In genomic region chr6:136289327-136289578, GRCh38 we compare ENCODE assay signal across 8 cellular contexts. TPM values are rescaled to one million over a fixed set of nuclear protein-coding genes. Genes with fewer than 3 reads are reported as not detected.
DNase-seq lines count a peak whose midpoint lies in the region; ATAC-seq and TF ChIP-seq lines count a peak whose summit lies in the region.

No MANE protein-coding gene starts in this region.

- H3K27me3 Mint-ChIP-seq in activated CD4-positive, alpha-beta T cell treated with anti-CD3 and anti-CD28 coated beads, Interleukin-2, amount 10 ng/mL, durations not matched to agents 7 days and 5 days = no peaks in the 10 kb centered on the region

- DNase-seq in AG08395 (ENCODE audit: low spot score) (peak; percentile 86), NCI-H510A treated with DMSO at 0.1 percent for 48 hours (lab: John Stamatoyannopoulos, UW) (peak; percentile 70), coronary artery (ENCODE audit: low spot score) (peak; percentile 94), left lobe of liver (ENCODE audit: low spot score) (peak; percentile 91)
- peak; percentile 94 for DNase-seq in activated CD4-positive, alpha-beta T cell treated with anti-CD3 and anti-CD28 coated beads, Interleukin-2, amount 10 ng/mL, durations not matched to agents 7 days and 5 days
- DNase-seq in stimulated activated CD4-positive, alpha-beta T cell treated with anti-CD3 and anti-CD28 coated beads, Interleukin-1b, Interleukin-23, amount 100 ng/mL, for 48 hours = peak; percentile 93

- peak overlapping the region; percentile 85 for H3K4me3 ChIP-seq in coronary artery

- TF ChIP-seq CTCF in coronary artery (IDR thresholded peaks at IDR 0.05) = no peak

- POLR2A ChIA-PET in activated CD4-positive, alpha-beta T cell treated with anti-CD3 and anti-CD28 coated beads, Interleukin-2, amount 10 ng/mL, durations not matched to agents 7 days and 5 days (lab: Charles Lee) = interaction anchor here (0.6 to 2.2 kb wide), 5 partner anchors 9 to 503 kb away, joined by 3 to 13 read pairs (median 3); partner anchors contain the start of genes MAP3K5 and MTFR2

- no peaks in the 10 kb centered on the region for H3K9me3 Mint-ChIP-seq in activated CD4-positive, alpha-beta T cell treated with anti-CD3 and anti-CD28 coated beads, Interleukin-2, amount 10 ng/mL, durations not matched to agents 7 days and 5 days

- H3K36me3 Mint-ChIP-seq in activated CD4-positive, alpha-beta T cell treated with anti-CD3 and anti-CD28 coated beads, Interleukin-2, amount 10 ng/mL, durations not matched to agents 7 days and 5 days (ENCODE audit: low read depth) = peaks cover 44% of the 10 kb centered on the region

- H3K27ac Mint-ChIP-seq in activated CD4-positive, alpha-beta T cell treated with anti-CD3 and anti-CD28 coated beads, Interleukin-2, amount 10 ng/mL, durations not matched to agents 7 days and 5 days = peak overlapping the region; percentile 100

- H3K4me3 Mint-ChIP-seq in activated CD4-positive, alpha-beta T cell treated with anti-CD3 and anti-CD28 coated beads, Interleukin-2, amount 10 ng/mL, durations not matched to agents 7 days and 5 days = peak overlapping the region; percentile 99

- peak overlapping the region; percentile 98 to 100 for H3K27ac ChIP-seq in coronary artery

- CTCF ChIA-PET in activated CD4-positive, alpha-beta T cell treated with anti-CD3 and anti-CD28 coated beads, Interleukin-2, amount 10 ng/mL, durations not matched to agents 7 days and 5 days (lab: Charles Lee) = interaction anchor here (0.7 to 1.6 kb wide), 8 partner anchors 10 to 503 kb away, joined by 3 to 10 read pairs (median 4); partner anchors contain the start of gene MAP3K5

- H3K4me1 Mint-ChIP-seq in activated CD4-positive, alpha-beta T cell treated with anti-CD3 and anti-CD28 coated beads, Interleukin-2, amount 10 ng/mL, durations not matched to agents 7 days and 5 days = peaks cover 56% of the 10 kb centered on the region

- ATAC-seq in GM19043 (IDR thresholded peaks at IDR 0.05; ENCODE audit: low read depth, unreplicated experiment) (peak; percentile 34), HG03432 (IDR thresholded peaks at IDR 0.05; ENCODE audit: unreplicated experiment) (peak; percentile 55), left lobe of liver (peak; percentile 80)

RNA-seq across cellular contexts. Expression of gene BCLAF1, which starts 0.4 kb away (rescaled TPM):
- total RNA-seq in activated CD4-positive, alpha-beta T cell treated with anti-CD3 and anti-CD28 coated beads, Interleukin-2, amount 10 ng/mL, durations not matched to agents 7 days and 5 days = 100 to 1,000 TPM; 147 to 164 TPM
- total RNA-seq in left lobe of liver = 32.6 TPM

RNA-seq across cellular contexts. Expression of gene MTFR2, which starts 39.1 kb away (rescaled TPM):
- 10 to 100 TPM; 23.9 to 26.3 TPM for total RNA-seq in activated CD4-positive, alpha-beta T cell treated with anti-CD3 and anti-CD28 coated beads, Interleukin-2, amount 10 ng/mL, durations not matched to agents 7 days and 5 days
- total RNA-seq in left lobe of liver = not detected

Comparison
In these comparisons a context has a peak if more than half of its experiments do, and no peak if none do; other contexts are left out.
1. Peak in every context shown above with its lines: DNase-seq, ATAC-seq, H3K4me3 ChIP-seq and H3K27ac ChIP-seq.
2. RNA of gene MTFR2, which starts 39.1 kb away (total RNA-seq): 23.9 to 26.3 TPM in activated CD4-positive, alpha-beta T cell treated with anti-CD3 and anti-CD28 coated beads, Interleukin-2, amount 10 ng/mL, durations not matched to agents 7 days and 5 days; not detected in left lobe of liver (single experiment); every median in the first group is over 10 times any median in the second.